In genomic region chr4:98318521-98318920, GRCh38 we compare ENCODE assay signal across 1 cellular context.
TF ChIP-seq lines count a peak whose summit lies in the region.

No MANE protein-coding gene starts in this region.

TF ChIP-seq in HepG2, 621 proteins besides CTCF, POLR2A, EP300 and RAD21 (continued from another document and continues in another):
- TF ChIP-seq PRDM15 (CRISPR knock-in tag; IDR thresholded peaks at IDR 0.05) (no peak), ISL2 (CRISPR knock-in tag; IDR thresholded peaks at IDR 0.05) (no peak), TIGD3 (CRISPR knock-in tag; IDR thresholded peaks at IDR 0.05; ENCODE audit: borderline replicate concordance) (no peak), CBX1 (IDR thresholded peaks at IDR 0.05; ENCODE audit: low read depth) (no peak), ZBTB25 (CRISPR knock-in tag; IDR thresholded peaks at IDR 0.05) (no peak), SOX13 (IDR thresholded peaks at IDR 0.05) (no peak), SOX13 (CRISPR knock-in tag; conservative IDR thresholded peaks at IDR 0.05 in 1 of 2, IDR thresholded peaks at IDR 0.05 in 1 of 2) (peak in 1 of 2 experiments; percentile 84; a peak in 2 of 4 replicates), MAFG (CRISPR knock-in tag; IDR thresholded peaks at IDR 0.05) (no peak), JUND (CRISPR knock-in tag; IDR thresholded peaks at IDR 0.05) (no peak), ZNF407 (CRISPR knock-in tag; IDR thresholded peaks at IDR 0.05; ENCODE audit: not compliant biosample characterization) (no peak), GZF1 (CRISPR knock-in tag; IDR thresholded peaks at IDR 0.05) (no peak), ZNF24 (IDR thresholded peaks at IDR 0.05) (no peak), ZSCAN12 (CRISPR knock-in tag; IDR thresholded peaks at IDR 0.05) (no peak), SMYD3 (CRISPR knock-in tag; IDR thresholded peaks at IDR 0.05) (no peak), ZBTB7A (CRISPR knock-in tag; IDR thresholded peaks at IDR 0.05) (no peak), ZMYM3 (CRISPR knock-in tag; IDR thresholded peaks at IDR 0.05) (no peak), ZNF569 (CRISPR knock-in tag; IDR thresholded peaks at IDR 0.05; ENCODE audit: borderline replicate concordance) (no peak), ARNT2 (CRISPR knock-in tag; IDR thresholded peaks at IDR 0.05; ENCODE audit: low read depth) (no peak), ZFP36L1 (CRISPR knock-in tag; IDR thresholded peaks at IDR 0.05) (no peak), THAP8 (CRISPR knock-in tag; IDR thresholded peaks at IDR 0.05; ENCODE audit: borderline replicate concordance) (no peak), GRHL1 (CRISPR knock-in tag; conservative IDR thresholded peaks at IDR 0.05) (no peak), MXD1 (CRISPR knock-in tag; IDR thresholded peaks at IDR 0.05) (no peak)
- TF ChIP-seq, protein P1, sequence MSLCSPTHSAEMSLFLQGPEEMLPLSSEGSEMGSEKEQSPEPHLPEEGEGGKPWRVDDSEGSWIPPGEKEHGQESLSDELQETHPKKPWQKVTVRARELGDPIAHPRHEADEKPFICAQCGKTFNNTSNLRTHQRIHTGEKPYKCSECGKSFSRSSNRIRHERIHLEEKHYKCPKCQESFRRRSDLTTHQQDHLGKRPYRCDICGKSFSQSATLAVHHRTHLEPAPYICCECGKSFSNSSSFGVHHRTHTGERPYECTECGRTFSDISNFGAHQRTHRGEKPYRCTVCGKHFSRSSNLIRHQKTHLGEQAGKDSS (CRISPR knock-in tag; IDR thresholded peaks at IDR 0.05; ENCODE audit: borderline replicate concordance, low read depth), result no peak
- TF ChIP-seq, protein P2, sequence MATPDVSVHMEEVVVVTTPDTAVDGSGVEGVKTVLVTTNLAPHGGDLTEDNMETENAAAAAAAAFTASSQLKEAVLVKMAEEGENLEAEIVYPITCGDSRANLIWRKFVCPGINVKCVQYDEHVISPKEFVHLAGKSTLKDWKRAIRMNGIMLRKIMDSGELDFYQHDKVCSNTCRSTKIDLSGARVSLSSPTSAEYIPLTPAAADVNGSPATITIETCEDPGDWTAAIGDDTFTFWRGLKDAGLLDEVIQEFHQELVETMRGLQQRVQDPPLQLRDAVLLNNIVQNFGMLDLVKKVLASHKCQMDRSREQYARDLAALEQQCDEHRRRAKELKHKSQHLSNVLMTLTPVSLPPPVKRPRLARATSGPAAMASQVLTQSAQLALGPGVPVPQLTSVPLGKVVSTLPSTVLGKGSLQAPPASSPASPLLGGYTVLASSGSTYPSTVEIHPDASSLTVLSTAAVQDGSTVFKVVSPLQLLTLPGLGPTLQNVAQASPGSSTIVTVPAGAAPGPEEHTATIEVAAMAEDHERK (CRISPR knock-in tag; IDR thresholded peaks at IDR 0.05; ENCODE audit: low read depth), result no peak
- TF ChIP-seq, protein P3, sequence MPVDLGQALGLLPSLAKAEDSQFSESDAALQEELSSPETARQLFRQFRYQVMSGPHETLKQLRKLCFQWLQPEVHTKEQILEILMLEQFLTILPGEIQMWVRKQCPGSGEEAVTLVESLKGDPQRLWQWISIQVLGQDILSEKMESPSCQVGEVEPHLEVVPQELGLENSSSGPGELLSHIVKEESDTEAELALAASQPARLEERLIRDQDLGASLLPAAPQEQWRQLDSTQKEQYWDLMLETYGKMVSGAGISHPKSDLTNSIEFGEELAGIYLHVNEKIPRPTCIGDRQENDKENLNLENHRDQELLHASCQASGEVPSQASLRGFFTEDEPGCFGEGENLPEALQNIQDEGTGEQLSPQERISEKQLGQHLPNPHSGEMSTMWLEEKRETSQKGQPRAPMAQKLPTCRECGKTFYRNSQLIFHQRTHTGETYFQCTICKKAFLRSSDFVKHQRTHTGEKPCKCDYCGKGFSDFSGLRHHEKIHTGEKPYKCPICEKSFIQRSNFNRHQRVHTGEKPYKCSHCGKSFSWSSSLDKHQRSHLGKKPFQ (CRISPR knock-in tag; IDR thresholded peaks at IDR 0.05; ENCODE audit: insufficient replicate concordance), result no peak
